ENCODE assay signal across 8 cellular contexts in the genomic region with DNA sequence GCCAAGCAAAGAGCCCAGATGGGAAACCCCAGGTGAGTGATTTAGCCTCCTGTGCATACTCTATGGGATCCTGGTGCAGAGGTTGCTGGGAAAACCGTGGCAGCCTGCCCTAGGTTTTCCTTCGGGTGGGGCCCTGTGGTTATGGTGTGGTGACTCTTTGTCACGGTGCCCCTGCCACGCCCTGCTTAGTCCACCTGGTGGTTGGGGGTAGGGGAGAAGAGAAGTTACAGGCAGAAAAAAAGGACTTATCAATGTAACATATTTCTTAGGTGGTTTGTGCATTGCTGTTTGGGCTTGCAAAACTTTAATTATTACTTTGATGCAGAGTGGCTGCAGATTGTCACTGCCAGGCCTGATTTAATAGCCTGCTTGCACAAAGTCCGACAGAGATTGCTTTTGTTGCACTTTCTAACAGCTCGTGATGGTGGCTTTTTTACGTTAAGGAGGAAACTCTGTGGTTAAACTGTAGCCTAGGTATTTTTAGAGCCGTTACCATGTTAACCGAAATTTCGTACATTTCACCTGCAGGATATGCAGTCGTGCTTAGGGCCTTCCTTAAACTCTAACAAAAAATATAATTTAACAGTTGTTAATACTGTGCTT.
DNase-seq lines count a peak whose midpoint lies in the region; ATAC-seq and TF ChIP-seq lines count a peak whose summit lies in the region.

No MANE protein-coding gene starts in this region.

- intact Hi-C loops in sigmoid colon (cut with DNase I) = loop anchor here (5.0 to 10.0 kb wide), 2 partner anchors 251 to 523 kb away; a partner anchor contains a TSS

- H3K9me3 ChIP-seq in sigmoid colon = no peaks in the 10 kb centered on the region

- peak overlapping the region; percentile 48 to 63 (median 52) for H3K27ac ChIP-seq in sigmoid colon

- 3 to 18% methylated on average over 11 of the region's 11 CpGs for WGBS in sigmoid colon, 2 donors

- no peaks in the 10 kb centered on the region for H3K27me3 ChIP-seq in sigmoid colon

- no peaks in the 10 kb centered on the region for H3K36me3 ChIP-seq in sigmoid colon

- no peak for TF ChIP-seq POLR2A in sigmoid colon (IDR thresholded peaks at IDR 0.05)

- no peak for TF ChIP-seq EP300 in sigmoid colon (IDR thresholded peaks at IDR 0.05)

- DNase-seq in GM12864 (ENCODE audit: low read depth) (peak; percentile 93), HT1080 (ENCODE audit: low read depth) (peak; percentile 41), sigmoid colon (peak; percentile 62), NCI-H748 (lab: John Stamatoyannopoulos, UW; ENCODE audit: unreplicated experiment) (no peak), occipital lobe (lab: John Stamatoyannopoulos, UW) (no peak)
- DNase-seq in activated CD4-positive, alpha-beta T cell treated with anti-CD3 and anti-CD28 coated beads for 1 hour = peak; percentile 17

- H3K4me3 ChIP-seq in GM12864 (ENCODE audit: low read depth, low read length) (peak overlapping the region; percentile 35), sigmoid colon (no peak overlapping the region)

- peaks cover 0 to 29% (median 18%) of the 10 kb centered on the region in 4 donors for H3K4me1 ChIP-seq in sigmoid colon

- peak; percentile 65 for ATAC-seq in GM21515 (IDR thresholded peaks at IDR 0.05; ENCODE audit: unreplicated experiment)
- ATAC-seq in esophagus mucosa = peak; percentile 91

- TF ChIP-seq CTCF in GM12864 (IDR thresholded peaks at IDR 0.05; ENCODE audit: low read depth, low read length, missing control alignments) (peak; percentile 18), sigmoid colon (IDR thresholded peaks at IDR 0.05) (no peak)

Comparison
In these comparisons a context has a peak if more than half of its experiments do, and no peak if none do; other contexts are left out.
1. DNase-seq: peak in GM12864 (single experiment), HT1080 (single experiment), activated CD4-positive, alpha-beta T cell treated with anti-CD3 and anti-CD28 coated beads for 1 hour (single experiment) and sigmoid colon (single experiment); none in NCI-H748 (single experiment) and occipital lobe (single experiment).